18 cellular contexts compared by ENCODE assay signal in genomic region chr7:121480566-121481335, GRCh38.
DNase-seq lines count a peak whose midpoint lies in the region; ATAC-seq and TF ChIP-seq lines count a peak whose summit lies in the region.
"Had no signal": no experiment of that assay in that cellular context is flagged by ENCODE, and none has a peak within 500 bp of the region (broad histone marks: within the 10 kb centered on the region; RNA-seq: fewer than 3 reads in every experiment).

No MANE protein-coding gene starts in this region.

- WGBS in mammary epithelial cell (ENCODE audit: low coverage, missing lambda C conversion rate) = 61% methylated on average over 6 of the region's 6 CpGs

- H3K4me3 Mint-ChIP-seq in WTC11 (peak overlapping the region; percentile 17; the same call in 1 of the 2 replicates), type B pancreatic cell (peak overlapping the region; percentile 18), progenitor cell of endocrine pancreas (ENCODE audit: low read depth) (no peak overlapping the region)
- H3K4me3 Mint-ChIP-seq in activated CD4-positive, alpha-beta memory T cell treated with anti-CD3 and anti-CD28 coated beads, Interleukin-2, amount 10 ng/mL, durations not matched to agents 7 days and 5 days = no peak overlapping the region
- H3K4me3 Mint-ChIP-seq: activated CD4-positive, alpha-beta T cell treated with anti-CD3 and anti-CD28 coated beads, Interleukin-2, amount 10 ng/mL, durations not matched to agents 7 days and 5 days; activated T-cell treated with anti-CD3 and anti-CD28 coated beads, Interleukin-2, amount 50 U/mL, for 24 hours; CD4-positive, CD25-positive, alpha-beta regulatory T cell; dendritic cell treated with granulocyte-macrophage colony-stimulating factor and Interleukin-4, amounts not matched to agents 40 ng/mL and 50 ng/mL, for 4 days had no signal

- H3K27me3 ChIP-seq in mammary epithelial cell (ENCODE audit: insufficient read depth, low read length) = no peaks in the 10 kb centered on the region
- H3K27me3 ChIP-seq in breast epithelium = no peaks in the 10 kb centered on the region
- H3K27me3 ChIP-seq: adrenal gland, uterus had no signal

- H3K9me3 Mint-ChIP-seq in WTC11 (peaks cover 11% of the 10 kb centered on the region; the same call in 1 of the 2 replicates), type B pancreatic cell (peaks cover 4% of the 10 kb centered on the region), progenitor cell of endocrine pancreas (ENCODE audit: low read depth) (no peaks in the 10 kb centered on the region)
- no peaks in the 10 kb centered on the region for H3K9me3 Mint-ChIP-seq in activated CD4-positive, alpha-beta memory T cell treated with anti-CD3 and anti-CD28 coated beads, Interleukin-2, amount 10 ng/mL, durations not matched to agents 7 days and 5 days
- H3K9me3 Mint-ChIP-seq: activated CD4-positive, alpha-beta T cell treated with anti-CD3 and anti-CD28 coated beads, Interleukin-2, amount 10 ng/mL, durations not matched to agents 7 days and 5 days; activated T-cell treated with anti-CD3 and anti-CD28 coated beads, Interleukin-2, amount 50 U/mL, for 24 hours; CD4-positive, CD25-positive, alpha-beta regulatory T cell; dendritic cell treated with granulocyte-macrophage colony-stimulating factor and Interleukin-4, amounts not matched to agents 40 ng/mL and 50 ng/mL, for 4 days had no signal

- H4K20me1 ChIP-seq in mammary epithelial cell (ENCODE audit: insufficient read depth, low read length) = no peaks in the 10 kb centered on the region

- BruUV-seq in mammary epithelial cell (replicated peaks; lab: Mats Ljungman, UMichigan) = no TSS peak

- peaks cover 6% of the 10 kb centered on the region for H3K36me3 Mint-ChIP-seq in WTC11
- no peaks in the 10 kb centered on the region for H3K36me3 Mint-ChIP-seq in type B pancreatic cell
- no peaks in the 10 kb centered on the region for H3K36me3 Mint-ChIP-seq in activated CD4-positive, alpha-beta memory T cell treated with anti-CD3 and anti-CD28 coated beads, Interleukin-2, amount 10 ng/mL, durations not matched to agents 7 days and 5 days (ENCODE audit: low read depth)
- H3K36me3 Mint-ChIP-seq in progenitor cell of endocrine pancreas (ENCODE audit: insufficient read depth) = no peaks in the 10 kb centered on the region
- H3K36me3 Mint-ChIP-seq: CD4-positive, CD25-positive, alpha-beta regulatory T cell had no signal

- H3K79me2 ChIP-seq in mammary epithelial cell (ENCODE audit: insufficient read depth, low read length) = no peaks in the 10 kb centered on the region

- no peak overlapping the region for H3K9ac ChIP-seq in mammary epithelial cell (ENCODE audit: insufficient read depth, low read length)

- no peak for DNase-seq in mammary epithelial cell
- no peak for DNase-seq in breast epithelium (ENCODE audit: low spot score in 2 of 2)
- DNase-seq in WTC11 (ENCODE audit: low spot score) = no peak
- peak; percentile 44 for DNase-seq in iris pigment epithelial cell (ENCODE audit: low read depth)
- no peak for DNase-seq in type B pancreatic cell (ENCODE audit: extremely low spot score, unreplicated experiment)
- no peak for DNase-seq in activated CD4-positive, alpha-beta memory T cell treated with anti-CD3 and anti-CD28 coated beads, Interleukin-2, amount 10 ng/mL, durations not matched to agents 7 days and 5 days
- DNase-seq in progenitor cell of endocrine pancreas (ENCODE audit: low spot score, unreplicated experiment) = no peak
- no peak for DNase-seq in NCI-H446 treated with DMSO at 0.1 percent for 48 hours (lab: John Stamatoyannopoulos, UW)
- DNase-seq: activated CD4-positive, alpha-beta T cell treated with anti-CD3 and anti-CD28 coated beads, Interleukin-2, amount 10 ng/mL, durations not matched to agents 7 days and 5 days; activated T-cell treated with anti-CD3 and anti-CD28 coated beads, Interleukin-2, amount 50 U/mL, for 24 hours; adrenal gland; CD4-positive, CD25-positive, alpha-beta regulatory T cell; IMR-90; lower lobe of right lung; NCI-H1105; stimulated activated naive CD8-positive, alpha-beta T cell treated with anti-CD3 and anti-CD28 coated beads, Interleukin-15, Interleukin-2, amounts not matched to agents 100 U/mL and 50 U/mL, for 24 hours; uterus had no signal

- no peaks in the 10 kb centered on the region for H3K27me3 Mint-ChIP-seq in WTC11 (ENCODE audit: low read depth)
- H3K27me3 Mint-ChIP-seq in type B pancreatic cell = no peaks in the 10 kb centered on the region
- peaks cover 4% of the 10 kb centered on the region for H3K27me3 Mint-ChIP-seq in activated CD4-positive, alpha-beta memory T cell treated with anti-CD3 and anti-CD28 coated beads, Interleukin-2, amount 10 ng/mL, durations not matched to agents 7 days and 5 days
- no peaks in the 10 kb centered on the region for H3K27me3 Mint-ChIP-seq in progenitor cell of endocrine pancreas
- H3K27me3 Mint-ChIP-seq: CD4-positive, CD25-positive, alpha-beta regulatory T cell; dendritic cell treated with granulocyte-macrophage colony-stimulating factor and Interleukin-4, amounts not matched to agents 40 ng/mL and 50 ng/mL, for 4 days had no signal

- ATAC-seq in WTC11 = peak; percentile 72
- ATAC-seq: lower lobe of right lung; stimulated activated naive CD8-positive, alpha-beta T cell treated with anti-CD3 and anti-CD28 coated beads, Interleukin-15, Interleukin-2, amounts not matched to agents 100 U/mL and 50 U/mL, for 24 hours had no signal

- in situ Hi-C loops in mammary epithelial cell (cut with MboI; ENCODE audit: low sequenced_read_pairs in 2 of 2) = no loop called here

- TF ChIP-seq CTCF in mammary epithelial cell (conservative IDR thresholded peaks at IDR 0.05 in 1 of 2, IDR thresholded peaks at IDR 0.05 in 1 of 2; ENCODE audit: extremely low read depth in 1 of 2, insufficient read depth in 1 of 2, low read depth in 1 of 2, low read length in 2 of 2) (no peak), breast epithelium (IDR thresholded peaks at IDR 0.05) (no peak), WTC11 (IDR thresholded peaks at IDR 0.05) (no peak), type B pancreatic cell (conservative IDR thresholded peaks at IDR 0.05) (no peak), progenitor cell of endocrine pancreas (IDR thresholded peaks at IDR 0.05; ENCODE audit: unreplicated experiment) (no peak)

- H3K4me3 ChIP-seq in mammary epithelial cell (replicated peaks in 1 of 3; ENCODE audit: insufficient read depth in 1 of 3, low read depth in 2 of 3, low read length in 3 of 3) (no peak overlapping the region), breast epithelium (no peak overlapping the region)
- H3K4me3 ChIP-seq: adrenal gland, lower lobe of right lung, uterus had no signal

- dilution Hi-C loops in mammary epithelial cell (cut with HindIII; ENCODE audit: low sequenced_read_pairs) = no loop called here

- no peaks in the 10 kb centered on the region for H3K36me3 ChIP-seq in mammary epithelial cell (ENCODE audit: insufficient read depth, low read length)
- H3K36me3 ChIP-seq in breast epithelium = no peaks in the 10 kb centered on the region
- H3K36me3 ChIP-seq: adrenal gland, lower lobe of right lung, uterus had no signal

- H3K4me1 Mint-ChIP-seq in WTC11 (peaks cover 32% of the 10 kb centered on the region), type B pancreatic cell (ENCODE audit: unreplicated experiment) (peaks cover 15% of the 10 kb centered on the region), progenitor cell of endocrine pancreas (ENCODE audit: low read depth) (peaks cover 1% of the 10 kb centered on the region)
- peaks cover 3% of the 10 kb centered on the region for H3K4me1 Mint-ChIP-seq in activated CD4-positive, alpha-beta memory T cell treated with anti-CD3 and anti-CD28 coated beads, Interleukin-2, amount 10 ng/mL, durations not matched to agents 7 days and 5 days
- H3K4me1 Mint-ChIP-seq: CD4-positive, CD25-positive, alpha-beta regulatory T cell had no signal

- H3K4me2 ChIP-seq in mammary epithelial cell (ENCODE audit: insufficient read depth, low read depth, low read length) = peak overlapping the region; percentile 17

- no peak for TF ChIP-seq POLR2A in breast epithelium (IDR thresholded peaks at IDR 0.05)

- POLR2A ChIA-PET in WTC11 (lab: Charles Lee) = interaction anchor here (0.6 to 1.2 kb wide), 2 partner anchors 43 to 84 kb away, joined by 3 read pairs; partner anchors contain the start of gene FAM3C
- POLR2A ChIA-PET in activated CD4-positive, alpha-beta memory T cell treated with anti-CD3 and anti-CD28 coated beads, Interleukin-2, amount 10 ng/mL, durations not matched to agents 7 days and 5 days (lab: Charles Lee) = no interaction called here

- CTCF ChIA-PET in mammary epithelial cell (lab: Charles Lee; ENCODE audit: low non-redundant PET) (no interaction called here), WTC11 (lab: Charles Lee) (interaction anchor here (1.2 to 2.1 kb wide), 3 partner anchors 12 to 151 kb away, joined by 4 to 12 read pairs (median 4); partner anchors contain the start of gene FAM3C)
- CTCF ChIA-PET in activated CD4-positive, alpha-beta memory T cell treated with anti-CD3 and anti-CD28 coated beads, Interleukin-2, amount 10 ng/mL, durations not matched to agents 7 days and 5 days (lab: Charles Lee) = no interaction called here

- peak overlapping the region; percentile 31 for H2AFZ ChIP-seq in mammary epithelial cell (ENCODE audit: low read depth, low read length)

- H3K4me1 ChIP-seq in mammary epithelial cell (ENCODE audit: insufficient read depth, low read length) (peaks cover 14% of the 10 kb centered on the region), breast epithelium (no peaks in the 10 kb centered on the region)
- H3K4me1 ChIP-seq: adrenal gland, lower lobe of right lung, uterus had no signal

- H3K9me3 ChIP-seq in mammary epithelial cell (replicated peaks; ENCODE audit: insufficient read depth, low read length) (no peaks in the 10 kb centered on the region), breast epithelium (no peaks in the 10 kb centered on the region)
- H3K9me3 ChIP-seq: adrenal gland, lower lobe of right lung, uterus had no signal

- intact Hi-C loops in mammary epithelial cell (cut with micrococcal nuclease) (loop anchor here (5.0 kb wide), 2 partner anchors 67 to 83 kb away; partner anchors contain the start of gene FAM3C), breast epithelium (cut with DNase I; ENCODE audit: low total_unique reads) (no loop called here)

- H3K27ac ChIP-seq in mammary epithelial cell (ENCODE audit: insufficient read depth, low read depth, low read length) (no peak overlapping the region), breast epithelium (no peak overlapping the region)
- H3K27ac ChIP-seq: adrenal gland, lower lobe of right lung, uterus had no signal

- peak overlapping the region; percentile 91 for H3K27ac Mint-ChIP-seq in WTC11
- peak overlapping the region; percentile 43 for H3K27ac Mint-ChIP-seq in type B pancreatic cell
- no peak overlapping the region for H3K27ac Mint-ChIP-seq in activated CD4-positive, alpha-beta memory T cell treated with anti-CD3 and anti-CD28 coated beads, Interleukin-2, amount 10 ng/mL, durations not matched to agents 7 days and 5 days
- no peak overlapping the region for H3K27ac Mint-ChIP-seq in progenitor cell of endocrine pancreas
- H3K27ac Mint-ChIP-seq: activated CD4-positive, alpha-beta T cell treated with anti-CD3 and anti-CD28 coated beads, Interleukin-2, amount 10 ng/mL, durations not matched to agents 7 days and 5 days; activated T-cell treated with anti-CD3 and anti-CD28 coated beads, Interleukin-2, amount 50 U/mL, for 24 hours; CD4-positive, CD25-positive, alpha-beta regulatory T cell; dendritic cell treated with granulocyte-macrophage colony-stimulating factor and Interleukin-4, amounts not matched to agents 40 ng/mL and 50 ng/mL, for 4 days had no signal

Comparison
In these comparisons a context has a peak if more than half of its experiments do, and no peak if none do; other contexts are left out.
1. H3K27ac Mint-ChIP-seq: peak in WTC11 (single experiment) and type B pancreatic cell (single experiment); none in activated CD4-positive, alpha-beta memory T cell treated with anti-CD3 and anti-CD28 coated beads, Interleukin-2, amount 10 ng/mL, durations not matched to agents 7 days and 5 days (single experiment) and progenitor cell of endocrine pancreas (single experiment).
2. H3K4me3 Mint-ChIP-seq: peak in WTC11 (single experiment) and type B pancreatic cell (single experiment); none in activated CD4-positive, alpha-beta memory T cell treated with anti-CD3 and anti-CD28 coated beads, Interleukin-2, amount 10 ng/mL, durations not matched to agents 7 days and 5 days (single experiment) and progenitor cell of endocrine pancreas (single experiment).